19 cellular contexts compared by ENCODE assay signal in the genomic region with DNA sequence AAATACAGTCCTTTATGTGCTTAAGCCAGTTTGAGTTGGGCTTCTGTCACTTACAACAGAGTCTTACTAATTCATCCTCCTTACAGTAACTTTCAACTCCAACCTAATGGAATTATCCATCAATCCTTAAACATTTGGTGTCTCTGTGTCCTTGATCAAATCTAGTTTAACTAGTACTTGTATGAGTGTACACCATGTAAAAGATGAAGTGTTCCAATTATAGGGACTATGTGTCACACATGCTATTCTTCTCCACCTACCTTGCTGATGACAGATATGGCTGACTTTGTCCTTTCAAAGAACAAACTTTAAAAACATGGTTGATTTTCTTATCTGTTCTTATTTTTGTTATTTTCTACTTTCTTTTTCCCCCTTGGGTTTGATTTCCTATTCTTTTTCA.
DNase-seq lines count a peak whose midpoint lies in the region; ATAC-seq and TF ChIP-seq lines count a peak whose summit lies in the region.
"Had no signal": no experiment of that assay in that cellular context is flagged by ENCODE, and none has a peak within 500 bp of the region (broad histone marks: within the 10 kb centered on the region; RNA-seq: fewer than 3 reads in every experiment).

No MANE protein-coding gene starts in this region.

- no peak overlapping the region for H3K27ac ChIP-seq in CD4-positive, alpha-beta T cell (ENCODE audit: low read depth, low read length)
- H3K27ac ChIP-seq: BLaER1 treated with 17β-estradiol and CSF1 and Interleukin-3, amounts not matched to agents 10 nM and 100 nM; Peyer's patch had no signal

- H3K27me3 ChIP-seq in CD4-positive, alpha-beta T cell (ENCODE audit: control insufficient read depth, insufficient read depth, low read length): no peaks in the 10 kb centered on the region
- H3K27me3 ChIP-seq: Peyer's patch had no signal

- ATAC-seq in activated CD4-positive, CD25-positive, alpha-beta regulatory T cell treated with anti-CD3 and anti-CD28 coated beads, Interleukin-2, amount 50 U/mL, for 24 hours: peak; percentile 36 to 58
- ATAC-seq in left colon: peak; percentile 26
- no peak for ATAC-seq in CD4-positive, alpha-beta T cell (ENCODE audit: poor library complexity)

- CTCF ChIA-PET in CD4-positive, alpha-beta T cell (lab: Charles Lee): no interaction called here
- CTCF ChIA-PET in MCF 10A (lab: Yijun Ruan, JAX): interaction anchor here (0.7 to 1.9 kb wide), 2 partner anchors 10 to 93 kb away, joined by 4 to 10 read pairs; no protein-coding TSS in a partner anchor

- no TSS peak for BruUV-seq in MCF 10A (replicated peaks; lab: Mats Ljungman, UMichigan)

- H3K27ac Mint-ChIP-seq in CD4-positive, alpha-beta T cell: no peak overlapping the region
- no peak overlapping the region for H3K27ac Mint-ChIP-seq in MCF 10A (ENCODE audit: low read depth, unreplicated experiment)
- H3K27ac Mint-ChIP-seq: CD4-positive, alpha-beta memory T cell had no signal

- no peak overlapping the region for H3K4me3 Mint-ChIP-seq in CD4-positive, alpha-beta T cell
- no peak overlapping the region for H3K4me3 Mint-ChIP-seq in MCF 10A (ENCODE audit: unreplicated experiment)
- H3K4me3 Mint-ChIP-seq: CD4-positive, alpha-beta memory T cell had no signal

- H3K4me3 ChIP-seq in epithelial cell of esophagus (ENCODE audit: low read length): no peak overlapping the region
- H3K4me3 ChIP-seq: BLaER1 treated with 17β-estradiol and CSF1 and Interleukin-3, amounts not matched to agents 10 nM and 100 nM; Peyer's patch had no signal

- H3K9me3 ChIP-seq in CD4-positive, alpha-beta T cell (ENCODE audit: control insufficient read depth, low read length): no peaks in the 10 kb centered on the region
- H3K9me3 ChIP-seq: SK-N-SH had no signal

- no peaks in the 10 kb centered on the region for H3K36me3 Mint-ChIP-seq in CD4-positive, alpha-beta T cell (ENCODE audit: low read depth)
- peaks cover 6% of the 10 kb centered on the region for H3K36me3 Mint-ChIP-seq in MCF 10A (ENCODE audit: insufficient read depth, unreplicated experiment)
- H3K36me3 Mint-ChIP-seq: CD4-positive, alpha-beta memory T cell had no signal

- TF ChIP-seq CTCF in epithelial cell of esophagus (IDR thresholded peaks at IDR 0.05; ENCODE audit: insufficient read depth, low read depth, low read length, missing control alignments): no peak
- no peak for TF ChIP-seq CTCF in CD4-positive, alpha-beta T cell (IDR thresholded peaks at IDR 0.05)
- no peak for TF ChIP-seq CTCF in MCF 10A (IDR thresholded peaks at IDR 0.05; ENCODE audit: unreplicated experiment)

- POLR2A ChIA-PET in CD4-positive, alpha-beta T cell (lab: Charles Lee): no interaction called here
- POLR2A ChIA-PET in MCF 10A (lab: Yijun Ruan, JAX): no interaction called here

- peaks cover 4% of the 10 kb centered on the region for H3K9me3 Mint-ChIP-seq in CD4-positive, alpha-beta T cell
- peaks cover 9% of the 10 kb centered on the region for H3K9me3 Mint-ChIP-seq in MCF 10A (ENCODE audit: unreplicated experiment)

- peaks cover 18% of the 10 kb centered on the region for H3K27me3 Mint-ChIP-seq in CD4-positive, alpha-beta T cell
- H3K27me3 Mint-ChIP-seq in MCF 10A (ENCODE audit: insufficient read depth, unreplicated experiment): peaks cover 12% of the 10 kb centered on the region

- intact Hi-C loops in left colon (cut with DNase I, micrococcal nuclease) (loop anchor here in 1 of 2 donors (10.0 kb wide), 1 partner anchor 145 kb away; no protein-coding TSS in a partner anchor), MCF 10A (cut with micrococcal nuclease) (no loop called here)
- intact Hi-C loops in CD4-positive, alpha-beta T cell (cut with DNase I, micrococcal nuclease): no loop called here

- H3K4me1 Mint-ChIP-seq in CD4-positive, alpha-beta T cell (ENCODE audit: low read depth): no peaks in the 10 kb centered on the region
- H3K4me1 Mint-ChIP-seq in MCF 10A (ENCODE audit: insufficient read depth, unreplicated experiment): no peaks in the 10 kb centered on the region

- no peak for DNase-seq in activated CD4-positive, CD25-positive, alpha-beta regulatory T cell (lab: John Stamatoyannopoulos, UW)
- peak; percentile 55 for DNase-seq in epithelial cell of esophagus (ENCODE audit: low read depth)
- no peak for DNase-seq in left colon
- DNase-seq in CD4-positive, alpha-beta T cell: no peak
- no peak for DNase-seq in MCF 10A (ENCODE audit: unreplicated experiment)
- DNase-seq in NCI-H2029 (lab: John Stamatoyannopoulos, UW): no peak
- DNase-seq: AML-193; CD4-positive, alpha-beta memory T cell; COR-L47; NCI-H1105; NCI-H1436 treated with DMSO at 0.1 percent for 48 hours; NCI-H2107; NCI-H524; SIG-M5; SK-N-SH; SW 1271 had no signal
